Comparison of ENCODE assay signal across 1 cellular context in genomic region chr20:35994994-35995453, GRCh38.
A peak's percentile ranks its signal among the peaks of the same experiment; 100 is the strongest.
TF ChIP-seq lines count a peak whose summit lies in the region.

No MANE protein-coding gene starts in this region.

TF ChIP-seq in HepG2, 621 proteins besides CTCF, POLR2A, EP300 and RAD21 (continued from another document and continues in another):
- no peak for TF ChIP-seq ZNF281 (CRISPR knock-in tag; IDR thresholded peaks at IDR 0.05; ENCODE audit: borderline replicate concordance)
- TF ChIP-seq RELA (CRISPR knock-in tag; IDR thresholded peaks at IDR 0.05), result no peak
- no peak for TF ChIP-seq SIX4 (CRISPR knock-in tag; IDR thresholded peaks at IDR 0.05)
- peak; percentile 53 for TF ChIP-seq ETV5 (CRISPR knock-in tag; IDR thresholded peaks at IDR 0.05; ENCODE audit: borderline replicate concordance)
- peak; percentile 82; the same call in 1 of the 2 replicates for TF ChIP-seq MIER3 (CRISPR knock-in tag; IDR thresholded peaks at IDR 0.05; ENCODE audit: borderline replicate concordance)
- TF ChIP-seq ZFP36L1 (CRISPR knock-in tag; IDR thresholded peaks at IDR 0.05), result no peak
- no peak for TF ChIP-seq ZNF773 (CRISPR knock-in tag; IDR thresholded peaks at IDR 0.05; ENCODE audit: borderline replicate concordance)
- TF ChIP-seq ZKSCAN1 (IDR thresholded peaks at IDR 0.05; ENCODE audit: low read length), result no peak
- no peak for TF ChIP-seq IKZF1 (IDR thresholded peaks at IDR 0.05)
- TF ChIP-seq MATR3 (CRISPR knock-in tag; IDR thresholded peaks at IDR 0.05), result no peak
- 0 out of 2 replicates have a peak, but pooled peaks have one; percentile 55 for TF ChIP-seq GATAD1 (CRISPR knock-in tag; IDR thresholded peaks at IDR 0.05)
- TF ChIP-seq ZFP82 (CRISPR knock-in tag; IDR thresholded peaks at IDR 0.05; ENCODE audit: borderline replicate concordance), result no peak
- TF ChIP-seq SIN3A (IDR thresholded peaks at IDR 0.05; ENCODE audit: borderline replicate concordance, low read depth, low read length), result 0 out of 2 replicates have a peak, but pooled peaks have one; percentile 32
- TF ChIP-seq ARNT2 (CRISPR knock-in tag; IDR thresholded peaks at IDR 0.05; ENCODE audit: low read depth), result peak; percentile 57; the same call in 1 of the 2 replicates
- TF ChIP-seq PCBP2 (optimal IDR thresholded peaks at IDR 0.05; ENCODE audit: low read depth, low read length, poor library complexity, severe bottlenecking), result no peak
- no peak for TF ChIP-seq ZNF639 (CRISPR knock-in tag; conservative IDR thresholded peaks at IDR 0.05)
- TF ChIP-seq RAD51 (IDR thresholded peaks at IDR 0.05; ENCODE audit: borderline replicate concordance), result peak; percentile 47; the same call in 1 of the 2 replicates
- TF ChIP-seq MIER2 (CRISPR knock-in tag; IDR thresholded peaks at IDR 0.05), result peak; percentile 69; the same call in 1 of the 2 replicates
- no peak for TF ChIP-seq ARNTL (CRISPR knock-in tag; IDR thresholded peaks at IDR 0.05)
- no peak for TF ChIP-seq ZBTB43 (CRISPR knock-in tag; conservative IDR thresholded peaks at IDR 0.05)
- peak; percentile 90 for TF ChIP-seq ERF (CRISPR knock-in tag; IDR thresholded peaks at IDR 0.05)
- no peak for TF ChIP-seq MBD4 (IDR thresholded peaks at IDR 0.05; ENCODE audit: borderline replicate concordance, low read length)
- no peak for TF ChIP-seq ZNF512 (CRISPR knock-in tag; IDR thresholded peaks at IDR 0.05)
- TF ChIP-seq CBX5 (CRISPR knock-in tag; IDR thresholded peaks at IDR 0.05; ENCODE audit: borderline replicate concordance), result peak; percentile 68; the same call in 1 of the 2 replicates
- no peak; the same call in 1 of the 2 replicates for TF ChIP-seq IRF9 (CRISPR knock-in tag; IDR thresholded peaks at IDR 0.05; ENCODE audit: borderline replicate concordance)
- no peak for TF ChIP-seq FOXJ3 (CRISPR knock-in tag; IDR thresholded peaks at IDR 0.05; ENCODE audit: borderline replicate concordance)
- no peak for TF ChIP-seq HNRNPK (IDR thresholded peaks at IDR 0.05; ENCODE audit: low read depth, low read length, poor library complexity, severe bottlenecking)
- TF ChIP-seq SIN3B (IDR thresholded peaks at IDR 0.05; ENCODE audit: low read length), result no peak
- TF ChIP-seq HIC2 (CRISPR knock-in tag; IDR thresholded peaks at IDR 0.05; ENCODE audit: low read depth), result no peak
- no peak for TF ChIP-seq NFE2 (CRISPR knock-in tag; IDR thresholded peaks at IDR 0.05)
- TF ChIP-seq SKI (IDR thresholded peaks at IDR 0.05; ENCODE audit: partially characterized antibody), result no peak
- no peak for TF ChIP-seq SMYD3 (CRISPR knock-in tag; IDR thresholded peaks at IDR 0.05)
- no peak for TF ChIP-seq ZNF792 (CRISPR knock-in tag; IDR thresholded peaks at IDR 0.05)
- peak; percentile 96 for TF ChIP-seq XRCC5 (optimal IDR thresholded peaks at IDR 0.05; ENCODE audit: low read length)
- no peak for TF ChIP-seq ZNF230 (CRISPR knock-in tag; IDR thresholded peaks at IDR 0.05)
- TF ChIP-seq ZBTB4 (CRISPR knock-in tag; IDR thresholded peaks at IDR 0.05; ENCODE audit: borderline replicate concordance), result no peak; the same call in 1 of the 2 replicates
- TF ChIP-seq ZBTB20 (CRISPR knock-in tag; IDR thresholded peaks at IDR 0.05; ENCODE audit: borderline replicate concordance, low read depth), result peak; percentile 61; the same call in 1 of the 2 replicates
- TF ChIP-seq ZBTB49 (CRISPR knock-in tag; IDR thresholded peaks at IDR 0.05; ENCODE audit: borderline replicate concordance), result no peak
- no peak for TF ChIP-seq ZBTB3 (CRISPR knock-in tag; IDR thresholded peaks at IDR 0.05; ENCODE audit: borderline replicate concordance, low read depth)
- TF ChIP-seq TEF (CRISPR knock-in tag; IDR thresholded peaks at IDR 0.05), result no peak
- no peak for TF ChIP-seq ZBTB2 (CRISPR knock-in tag; IDR thresholded peaks at IDR 0.05; ENCODE audit: low read depth)
- no peak for TF ChIP-seq MTA1 (CRISPR knock-in tag; IDR thresholded peaks at IDR 0.05; ENCODE audit: borderline replicate concordance)
- no peak for TF ChIP-seq ZNF674 (CRISPR knock-in tag; IDR thresholded peaks at IDR 0.05; ENCODE audit: low read depth)
